30 cellular contexts compared by ENCODE assay signal in genomic region chr1:56482486-56482885, GRCh38.
"Had no signal": no experiment of that assay in that cellular context is flagged by ENCODE, and none has a peak within 500 bp of the region (broad histone marks: within the 10 kb centered on the region; RNA-seq: fewer than 3 reads in every experiment).

No MANE protein-coding gene starts in this region.

- H3K9me3 ChIP-seq: esophagus muscularis mucosa, gastrocnemius medialis, heart left ventricle had no signal

- DNase-seq: activated B cell treated with CpG ODN at 0.5 μM for 24 hours; activated CD4-positive, alpha-beta T cell treated with anti-CD3 and anti-CD28 coated beads for 48 hours; activated CD4-positive, alpha-beta T cell treated with anti-CD3 and anti-CD28 coated beads, Interleukin-2, amount 50 U/mL, for 1 hour; activated CD4-positive, alpha-beta T cell treated with anti-CD3 and anti-CD28 coated beads, Interleukin-2, amount 50 U/mL, for 48 hours; activated CD8-positive, alpha-beta memory T cell treated with anti-CD3 and anti-CD28 coated beads for 24 hours; activated CD8-positive, alpha-beta T cell treated with anti-CD3 and anti-CD28 coated beads for 36 hours; activated effector memory CD4-positive, alpha-beta T cell treated with Interleukin-2 at 50 U/mL for 16 hours; activated gamma-delta T cell treated with Interleukin-2 at 50 U/mL for 16 hours; activated naive CD4-positive, alpha-beta T cell treated with anti-CD3 and anti-CD28 coated beads, Interleukin-2, amount 50 U/mL, for 16 hours; activated naive CD4-positive, alpha-beta T cell treated with Interleukin-2 at 50 U/mL for 16 hours; activated T-cell treated with anti-CD3 and anti-CD28 coated beads, Interleukin-2, amount 50 U/mL, for 4 hours; amniotic stem cell; anterior cingulate cortex; brain microvascular endothelial cell; dorsolateral prefrontal cortex; effector memory CD4-positive, alpha-beta T cell; endodermal cell; erythroblast; foreskin keratinocyte; gastrocnemius medialis; glutamatergic neuron; heart left ventricle; T-helper 17 cell; T1000; WERI-Rb-1 had no signal

- H3K36me3 ChIP-seq: brain microvascular endothelial cell, gastrocnemius medialis, WERI-Rb-1 had no signal

- FAIRE-seq: bronchial epithelial cell had no signal

- H3K27ac ChIP-seq: brain microvascular endothelial cell, coronary artery, dorsolateral prefrontal cortex, esophagus muscularis mucosa, foreskin keratinocyte, gastrocnemius medialis, heart left ventricle, WERI-Rb-1 had no signal

- H3K4me3 ChIP-seq: coronary artery, dorsolateral prefrontal cortex, esophagus muscularis mucosa, gastrocnemius medialis, heart left ventricle had no signal

- H3K4me1 ChIP-seq: foreskin keratinocyte, gastrocnemius medialis had no signal

- ATAC-seq: activated CD4-positive, CD25-positive, alpha-beta regulatory T cell treated with anti-CD3 and anti-CD28 coated beads, Interleukin-2, amount 50 U/mL, for 24 hours; activated CD8-positive, alpha-beta T cell treated with anti-CD3 and anti-CD28 coated beads for 36 hours; activated T-cell treated with anti-CD3 and anti-CD28 coated beads, Interleukin-2, amount 50 U/mL, for 4 hours; activated T-helper 17 cell treated with anti-CD3 and anti-CD28 coated beads, Interleukin-2, amount 50 U/mL, for 72 hours; foreskin keratinocyte; gastrocnemius medialis; heart left ventricle; T-helper 17 cell had no signal

- H3K27me3 ChIP-seq: brain microvascular endothelial cell, esophagus muscularis mucosa, gastrocnemius medialis had no signal
